2 cellular contexts compared by ENCODE assay signal in the genomic region with DNA sequence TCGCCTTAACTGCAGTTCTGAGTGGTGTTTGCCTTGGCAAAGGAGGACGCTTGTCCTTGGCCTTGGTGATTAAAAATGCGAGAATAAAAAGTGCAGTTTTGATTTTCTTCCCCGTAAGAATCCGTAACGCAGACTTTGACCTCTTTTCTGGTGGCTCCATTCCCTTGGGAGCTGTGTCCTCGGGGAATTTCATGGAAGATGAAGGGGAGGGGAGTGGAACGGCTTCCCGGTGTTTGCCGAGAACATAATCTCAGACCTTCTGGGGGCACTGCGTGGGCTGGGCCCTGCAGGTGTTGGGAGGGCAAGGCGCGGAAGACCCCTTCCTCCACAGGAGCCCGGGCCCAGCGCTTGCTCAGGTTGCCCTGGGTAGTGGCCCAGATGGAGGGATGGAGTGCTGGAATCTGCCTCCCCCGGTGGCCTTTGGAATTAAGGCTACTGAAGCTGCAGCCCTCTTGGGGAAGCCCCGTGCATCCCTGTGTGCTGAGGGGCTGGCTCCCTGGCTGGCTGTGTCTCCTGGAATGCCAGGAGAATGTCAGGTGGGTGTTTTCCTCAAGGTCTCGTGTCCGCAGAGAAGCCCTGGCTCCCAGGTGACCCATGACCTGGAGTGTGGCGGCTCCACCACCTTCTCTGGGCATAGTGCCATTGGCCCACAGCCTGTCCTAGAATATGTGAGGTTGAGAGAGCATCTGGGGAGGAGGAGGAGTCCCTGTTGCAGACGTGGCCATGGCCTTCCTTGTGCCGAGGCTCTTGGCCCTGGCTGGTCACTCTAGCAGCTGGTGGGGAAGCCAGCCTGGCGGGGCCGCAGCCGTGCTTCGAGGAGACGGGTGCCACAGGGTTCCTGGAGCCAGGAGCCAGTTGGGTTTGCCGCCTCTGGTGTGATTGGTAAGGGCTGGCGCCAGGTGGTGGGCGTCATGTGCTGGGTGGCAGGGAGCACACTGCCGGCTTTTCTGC.
TF ChIP-seq lines count a peak whose summit lies in the region.

No MANE protein-coding gene starts in this region.

TF ChIP-seq in HEK293, 187 proteins besides CTCF, POLR2A, EP300 and RAD21:
- TF ChIP-seq GLI2 (tag by site-specific recombination; IDR thresholded peaks at IDR 0.05; ENCODE audit: borderline replicate concordance, low read depth) (no peak), ZBTB7A (tag by site-specific recombination; IDR thresholded peaks at IDR 0.05; ENCODE audit: low read depth) (no peak), ZBTB10 (tag by site-specific recombination; IDR thresholded peaks at IDR 0.05) (no peak), ZBTB8A (tag by site-specific recombination; IDR thresholded peaks at IDR 0.05) (0 out of 2 replicates have a peak, but pooled peaks have one; percentile 20), ZNF341 (tag by site-specific recombination; IDR thresholded peaks at IDR 0.05; ENCODE audit: low read depth) (peak; percentile 80), SETDB1 (IDR thresholded peaks at IDR 0.05; ENCODE audit: insufficient read length, low read length) (no peak), ZFP37 (tag by site-specific recombination; IDR thresholded peaks at IDR 0.05) (no peak), ZNF830 (tag by site-specific recombination; IDR thresholded peaks at IDR 0.05; ENCODE audit: low read depth) (no peak), ZNF600 (tag by site-specific recombination; IDR thresholded peaks at IDR 0.05) (peak; percentile 79; the same call in 1 of the 2 replicates), ZNF423 (tag by site-specific recombination; IDR thresholded peaks at IDR 0.05) (no peak; the same call in 1 of the 2 replicates), ZNF16 (tag by site-specific recombination; IDR thresholded peaks at IDR 0.05; ENCODE audit: low read depth) (no peak), KLF16 (tag by site-specific recombination; IDR thresholded peaks at IDR 0.05) (no peak), ZNF302 (tag by site-specific recombination; IDR thresholded peaks at IDR 0.05; ENCODE audit: low read depth) (no peak)
TF ChIP-seq in HEK293: peak in this region for 3.

TF ChIP-seq in K562, 482 proteins besides CTCF, POLR2A, EP300 and RAD21:
- TF ChIP-seq, protein P1, sequence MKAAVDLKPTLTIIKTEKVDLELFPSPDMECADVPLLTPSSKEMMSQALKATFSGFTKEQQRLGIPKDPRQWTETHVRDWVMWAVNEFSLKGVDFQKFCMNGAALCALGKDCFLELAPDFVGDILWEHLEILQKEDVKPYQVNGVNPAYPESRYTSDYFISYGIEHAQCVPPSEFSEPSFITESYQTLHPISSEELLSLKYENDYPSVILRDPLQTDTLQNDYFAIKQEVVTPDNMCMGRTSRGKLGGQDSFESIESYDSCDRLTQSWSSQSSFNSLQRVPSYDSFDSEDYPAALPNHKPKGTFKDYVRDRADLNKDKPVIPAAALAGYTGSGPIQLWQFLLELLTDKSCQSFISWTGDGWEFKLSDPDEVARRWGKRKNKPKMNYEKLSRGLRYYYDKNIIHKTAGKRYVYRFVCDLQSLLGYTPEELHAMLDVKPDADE (conservative IDR thresholded peaks at IDR 0.05; ENCODE audit: control insufficient read depth, low read depth, low read length) = no peak
- no peak for TF ChIP-seq CEBPB (tag; IDR thresholded peaks at IDR 0.05)
- no peak for TF ChIP-seq ZNF280B (CRISPR knock-in tag; IDR thresholded peaks at IDR 0.05)
- peak; percentile 38; the same call in 1 of the 2 replicates for TF ChIP-seq RBFOX2 (IDR thresholded peaks at IDR 0.05; ENCODE audit: low read depth, low read length)
